ENCODE assay signal across 8 cellular contexts in genomic region chr4:55545681-55546632, GRCh38. TPM values are rescaled to one million over a fixed set of nuclear protein-coding genes. Genes with fewer than 3 reads are reported as not detected.
DNase-seq lines count a peak whose midpoint lies in the region; ATAC-seq and TF ChIP-seq lines count a peak whose summit lies in the region.

No MANE protein-coding gene starts in this region.

- peak overlapping the region; percentile 76 for H3K4me3 ChIP-seq in ectodermal cell (ENCODE audit: insufficient read depth, low read depth, low read length)

- TF ChIP-seq CTCF in activated CD8-positive, alpha-beta T cell treated with anti-CD3 and anti-CD28 coated beads for 36 hours (IDR thresholded peaks at IDR 0.05), result no peak

- intact Hi-C loops in activated CD8-positive, alpha-beta T cell treated with anti-CD3 and anti-CD28 coated beads for 36 hours (cut with micrococcal nuclease), result loop anchor here (10.0 kb wide), 1 partner anchor 111 kb away; no protein-coding TSS in a partner anchor

- peak overlapping the region; percentile 92 for H3K27ac ChIP-seq in ectodermal cell (ENCODE audit: insufficient read depth, low read depth, low read length, poor library complexity, severe bottlenecking)

- CTCF ChIA-PET in activated CD8-positive, alpha-beta T cell treated with anti-CD3 and anti-CD28 coated beads for 36 hours (lab: Charles Lee), result interaction anchor here (0.6 to 1.4 kb wide), 7 partner anchors 18 to 200 kb away, joined by 3 to 4 read pairs (median 3); partner anchors contain the start of gene TMEM165

- no peaks in the 10 kb centered on the region for H3K27me3 ChIP-seq in ectodermal cell (ENCODE audit: control insufficient read depth, insufficient read depth, low read length, poor library complexity, severe bottlenecking)

- 0% methylated on average over 87 to 95 of the region's 95 CpGs for WGBS in ectodermal cell, 2 experiments

- ATAC-seq in GM19351 (IDR thresholded peaks at IDR 0.05; ENCODE audit: unreplicated experiment) (peak; percentile 38), HG03520 (IDR thresholded peaks at IDR 0.05; ENCODE audit: unreplicated experiment) (peak; percentile 34)
- peak; percentile 43 for ATAC-seq in activated CD8-positive, alpha-beta T cell treated with anti-CD3 and anti-CD28 coated beads for 36 hours

- POLR2A ChIA-PET in activated CD8-positive, alpha-beta T cell treated with anti-CD3 and anti-CD28 coated beads for 36 hours (lab: Charles Lee), result interaction anchor here (0.7 to 1.8 kb wide), 6 partner anchors 10 to 947 kb away, joined by 3 to 7 read pairs (median 4); no protein-coding TSS in a partner anchor

- H3K9me3 Mint-ChIP-seq in activated CD8-positive, alpha-beta T cell treated with anti-CD3 and anti-CD28 coated beads for 36 hours, result no peaks in the 10 kb centered on the region

- H3K27me3 Mint-ChIP-seq in activated CD8-positive, alpha-beta T cell treated with anti-CD3 and anti-CD28 coated beads for 36 hours, result no peaks in the 10 kb centered on the region

- peak overlapping the region; percentile 91 for H3K4me3 Mint-ChIP-seq in activated CD8-positive, alpha-beta T cell treated with anti-CD3 and anti-CD28 coated beads for 36 hours

- H3K36me3 Mint-ChIP-seq in activated CD8-positive, alpha-beta T cell treated with anti-CD3 and anti-CD28 coated beads for 36 hours (ENCODE audit: low read depth), result no peaks in the 10 kb centered on the region

- DNase-seq in C1 segment of cervical spinal cord (lab: John Stamatoyannopoulos, UW) (peak in 13 of 14 donors; percentile 19 to 89 (median 82)), NCI-H82 (lab: John Stamatoyannopoulos, UW) (peak; percentile 83), lung microvascular endothelial cell (ENCODE audit: low read depth in 2 of 2) (peak; percentile 69 to 74)
- DNase-seq in activated CD8-positive, alpha-beta T cell treated with anti-CD3 and anti-CD28 coated beads for 36 hours, result peak; percentile 70
- DNase-seq in stimulated activated CD4-positive, alpha-beta T cell treated with anti-CD3 and anti-CD28 coated beads, TNF-alpha, amount 100 ng/mL, for 48 hours (ENCODE audit: low read depth in 3 of 3), result peak; percentile 24 to 41 (median 39)

- H3K4me1 Mint-ChIP-seq in activated CD8-positive, alpha-beta T cell treated with anti-CD3 and anti-CD28 coated beads for 36 hours (ENCODE audit: low read depth), result peaks cover 47% of the 10 kb centered on the region

- H3K36me3 ChIP-seq in ectodermal cell (ENCODE audit: control insufficient read depth, insufficient read depth, low read length), result no peaks in the 10 kb centered on the region

- H3K27ac Mint-ChIP-seq in activated CD8-positive, alpha-beta T cell treated with anti-CD3 and anti-CD28 coated beads for 36 hours, result peak overlapping the region; percentile 90

- no peaks in the 10 kb centered on the region for H3K9me3 ChIP-seq in ectodermal cell (ENCODE audit: control insufficient read depth, low read length)

- H3K4me1 ChIP-seq in ectodermal cell (ENCODE audit: control insufficient read depth, insufficient read depth, low read length), result peaks cover 8% of the 10 kb centered on the region

RNA-seq across cellular contexts. Expression of gene CLOCK, which starts 0.8 kb away (rescaled TPM):
- total RNA-seq in activated CD8-positive, alpha-beta T cell treated with anti-CD3 and anti-CD28 coated beads for 36 hours, result 1 to 10 TPM; 8.2 to 8.8 TPM
- polyA plus RNA-seq in ectodermal cell (2013, experiment 1 of 4), result 20.8 TPM
- 18.4 TPM for polyA plus RNA-seq in ectodermal cell (2013, experiment 2 of 4)
- 12.2 TPM for polyA plus RNA-seq in ectodermal cell (2013, experiment 3 of 4)
- 16.7 TPM for polyA plus RNA-seq in ectodermal cell (2013, experiment 4 of 4)
- 14.2 and 17.1 TPM in 2 replicates for total RNA-seq in lung microvascular endothelial cell

RNA-seq across cellular contexts. Expression of gene PDCL2, which starts 46.1 kb away (rescaled TPM):
- total RNA-seq in activated CD8-positive, alpha-beta T cell treated with anti-CD3 and anti-CD28 coated beads for 36 hours, result not detected
- not detected for polyA plus RNA-seq in ectodermal cell (2013, experiment 1 of 4)
- not detected for polyA plus RNA-seq in ectodermal cell (2013, experiment 2 of 4)
- not detected for polyA plus RNA-seq in ectodermal cell (2013, experiment 3 of 4)
- polyA plus RNA-seq in ectodermal cell (2013, experiment 4 of 4), result not detected
- total RNA-seq in lung microvascular endothelial cell, result not detected in 2 replicates

Comparison
In these comparisons a context has a peak if more than half of its experiments do, and no peak if none do; other contexts are left out.
1. Peak in every context shown above with its lines: DNase-seq, ATAC-seq, H3K4me3 ChIP-seq and H3K27ac ChIP-seq.